ENCODE assay signal across 8 cellular contexts in the genomic region with DNA sequence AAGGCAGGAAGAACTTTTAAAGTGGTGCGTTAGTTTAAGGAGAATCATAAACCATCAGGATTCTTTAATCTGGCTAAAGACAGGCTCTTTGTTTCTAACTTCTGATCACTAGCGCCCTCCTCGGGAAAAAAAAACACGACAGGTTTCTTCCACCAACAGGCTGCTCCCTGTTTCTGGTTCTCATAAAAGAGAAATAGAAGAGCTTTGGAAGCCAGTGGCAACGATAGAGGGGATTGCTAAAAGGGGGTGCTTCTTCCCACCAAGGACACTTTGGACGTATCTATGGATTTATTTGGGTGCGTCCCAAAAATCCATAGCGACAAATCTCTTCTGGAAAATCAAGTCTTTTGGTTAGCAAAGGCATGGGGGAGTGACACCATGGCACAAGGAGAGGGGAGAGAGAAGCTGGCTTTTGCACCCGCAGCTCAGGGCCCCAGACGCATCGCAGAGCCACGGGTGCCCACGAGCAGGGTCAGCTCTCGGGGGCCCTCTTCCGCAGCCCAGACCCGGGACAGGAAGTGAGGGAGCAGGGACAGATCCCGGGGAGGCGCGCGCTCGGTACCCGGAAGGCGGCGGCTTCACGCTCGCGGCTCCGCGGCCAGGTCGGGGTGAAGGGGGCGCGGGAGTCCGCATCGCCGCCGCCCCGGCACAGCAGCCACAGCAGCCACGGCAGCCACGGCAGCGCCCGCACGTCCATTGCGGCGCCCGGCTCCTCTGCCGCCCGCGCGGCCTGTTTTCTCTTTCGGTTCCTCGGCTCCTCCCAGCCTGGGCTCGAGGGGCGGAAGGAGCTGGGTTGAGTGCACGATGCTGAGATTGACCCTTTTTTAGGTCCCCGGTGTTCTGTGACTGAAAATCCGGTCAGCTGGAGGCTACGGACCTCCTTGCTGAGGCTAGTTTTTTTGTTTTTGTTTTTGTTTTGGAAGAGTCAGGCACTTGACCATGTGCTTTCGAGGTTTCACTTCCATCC. TPM values are rescaled to one million over a fixed set of nuclear protein-coding genes. Genes with fewer than 3 reads are reported as not detected.
DNase-seq lines count a peak whose midpoint lies in the region; ATAC-seq and TF ChIP-seq lines count a peak whose summit lies in the region.

A gene with protein sequence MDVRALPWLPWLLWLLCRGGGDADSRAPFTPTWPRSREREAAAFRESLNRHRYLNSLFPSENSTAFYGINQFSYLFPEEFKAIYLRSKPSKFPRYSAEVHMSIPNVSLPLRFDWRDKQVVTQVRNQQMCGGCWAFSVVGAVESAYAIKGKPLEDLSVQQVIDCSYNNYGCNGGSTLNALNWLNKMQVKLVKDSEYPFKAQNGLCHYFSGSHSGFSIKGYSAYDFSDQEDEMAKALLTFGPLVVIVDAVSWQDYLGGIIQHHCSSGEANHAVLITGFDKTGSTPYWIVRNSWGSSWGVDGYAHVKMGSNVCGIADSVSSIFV (minus strand): TSS at position 716 of the 967 bp plus-strand sequence. CDS start 19 bp downstream, at position 697.

- intact Hi-C loops in dorsolateral prefrontal cortex (cut with DNase I) (loop anchor here (2.0 to 10.0 kb wide), 4 partner anchors 141 to 551 kb away; no protein-coding TSS in a partner anchor), lower leg skin (cut with DNase I; ENCODE audit: low total_unique reads) (no loop called here)

- TF ChIP-seq POLR2A in GM18951 (IDR thresholded peaks at IDR 0.05; ENCODE audit: extremely low read depth, insufficient read depth, insufficient read length): peak; percentile 92
- no peak for TF ChIP-seq POLR2A in lower leg skin (IDR thresholded peaks at IDR 0.05)

- peak; percentile 96 for ATAC-seq in HG03280 (IDR thresholded peaks at IDR 0.05; ENCODE audit: unreplicated experiment)

- in situ Hi-C loops in GM18951 (cut with MboI; ENCODE audit: low sequenced_read_pairs, unreplicated experiment): loop anchor here (5.0 kb wide), 1 partner anchor 141 kb away; no protein-coding TSS in a partner anchor

- 1% methylated on average over 47 to 49 of the region's 58 CpGs for WGBS in lower leg skin, 2 donors

- H3K4me3 ChIP-seq in dorsolateral prefrontal cortex: peak within 1 kb of the TSS; percentile 54 to 95 (median 81)
- peak within 1 kb of the TSS; percentile 75 for H3K4me3 ChIP-seq in lower leg skin (ENCODE audit: low read depth, poor library complexity, severe bottlenecking)

- no peaks in the 10 kb centered on the region for H3K27me3 ChIP-seq in dorsolateral prefrontal cortex

- DNase-seq in AG20443 (ENCODE audit: low spot score) (peak; percentile 81), NCI-H510A treated with DMSO at 0.1 percent for 48 hours (lab: John Stamatoyannopoulos, UW) (peak; percentile 61), dorsolateral prefrontal cortex (peak; percentile 39 to 84 (median 74)), lower leg skin (ENCODE audit: low spot score in 2 of 2) (peak; percentile 56 to 93)
- DNase-seq in activated CD4-positive, alpha-beta T cell treated with anti-CD3 and anti-CD28 coated beads, Interleukin-2, amount 50 U/mL, for 4 hours: peak; percentile 61 to 65
- peak; percentile 51 to 58 for DNase-seq in stimulated activated CD4-positive, alpha-beta T cell treated with anti-CD3 and anti-CD28 coated beads, Interleukin-4, amount 100 ng/mL, for 48 hours (ENCODE audit: low read depth in 2 of 2)

- H3K27ac ChIP-seq in dorsolateral prefrontal cortex: peak within 1 kb of the TSS; percentile 90 to 100 (median 99)

- TF ChIP-seq CTCF in dorsolateral prefrontal cortex (IDR thresholded peaks at IDR 0.05 in 54 of 56, conservative IDR thresholded peaks at IDR 0.05 in 2 of 56; ENCODE audit: low read depth in 1 of 56, partially characterized antibody in 56 of 56) (peak; percentile 9 to 82 (median 68)), lower leg skin (IDR thresholded peaks at IDR 0.05) (peak in 1 of 3 donors; percentile 22)

RNA-seq across cellular contexts. Expression of the gene that starts here (rescaled TPM):
- total RNA-seq in dorsolateral prefrontal cortex: 10 to 100 TPM in 74 of 120 experiments, 1 to 10 TPM in 46; 3.4 to 19.4 (median 10.6) TPM
- 10 to 100 TPM in 2 of 4 donors, 1 to 10 TPM in 2; 5.1 to 13.0 (median 9.1) TPM for total RNA-seq in lower leg skin

Comparison
In these comparisons a context has a peak if more than half of its experiments do, and no peak if none do; other contexts are left out.
1. Peak in every context shown above with its lines: DNase-seq, ATAC-seq, H3K4me3 ChIP-seq and H3K27ac ChIP-seq.